Comparison of ENCODE assay signal across 8 cellular contexts in genomic region chr7:74083117-74083876, GRCh38. TPM values are rescaled to one million over a fixed set of nuclear protein-coding genes. Genes with fewer than 3 reads are reported as not detected.
A peak's percentile ranks its signal among the peaks of the same experiment; 100 is the strongest.
DNase-seq lines count a peak whose midpoint lies in the region; ATAC-seq and TF ChIP-seq lines count a peak whose summit lies in the region.

TSS of gene LIMK1 (plus strand) at chr7:74083804. CDS start at chr7:74083991, 187 bp downstream.

- no peaks in the 10 kb centered on the region for H3K9me3 Mint-ChIP-seq in nephron

- H3K27me3 ChIP-seq in KMS-11 (ENCODE audit: insufficient read depth, low read depth) (no peaks in the 10 kb centered on the region), RWPE2 (ENCODE audit: insufficient read depth, poor library complexity, severe bottlenecking) (no peaks in the 10 kb centered on the region)

- H3K4me1 ChIP-seq in KMS-11 (ENCODE audit: low read depth, poor library complexity, severe bottlenecking) = peaks cover 17% of the 10 kb centered on the region
- H3K4me1 ChIP-seq in RWPE2 (ENCODE audit: insufficient read depth, poor library complexity, severe bottlenecking) = peaks cover 10% of the 10 kb centered on the region

- H3K36me3 Mint-ChIP-seq in nephron (ENCODE audit: low read depth) = peaks cover 17% of the 10 kb centered on the region

- peak within 1 kb of the TSS; percentile 59 for H3K27ac ChIP-seq in KMS-11
- H3K27ac ChIP-seq in RWPE2 (ENCODE audit: poor library complexity, severe bottlenecking) = peak within 1 kb of the TSS; percentile 77

- peak within 1 kb of the TSS; percentile 100 for H3K4me2 ChIP-seq in KMS-11

- H3K4me3 ChIP-seq in KMS-11 (IDR thresholded peaks at IDR 0.05; ENCODE audit: insufficient read depth, low read depth, low read length) (no peak within 1 kb of the TSS), RWPE2 (ENCODE audit: severe bottlenecking) (peak within 1 kb of the TSS; percentile 44), fibroblast of the aortic adventitia (ENCODE audit: low read depth, low read length) (peak within 1 kb of the TSS; percentile 70)

- H3K4me3 Mint-ChIP-seq in nephron = peak within 1 kb of the TSS; percentile 88 to 89 (median 89)

- DNase-seq in DMS114 treated with DMSO at 0.1 percent for 48 hours (lab: John Stamatoyannopoulos, UW; ENCODE audit: unreplicated experiment) (peak; percentile 53), RWPE2 (ENCODE audit: low spot score) (no peak), fibroblast of the aortic adventitia (ENCODE audit: low read depth) (peak; percentile 66)
- peak; percentile 75 for DNase-seq in activated T-helper 9 cell treated with anti-CD3 and anti-CD28 coated beads, Interleukin-2, amount 50 U/mL, for 16 hours (ENCODE audit: low read depth)
- DNase-seq in stimulated activated naive CD4-positive, alpha-beta T cell treated with Interleukin-2 at 50 U/mL for 16 hours (lab: John Stamatoyannopoulos, UW) = peak; percentile 80

- no peak for TF ChIP-seq CTCF in KMS-11 (conservative IDR thresholded peaks at IDR 0.05; ENCODE audit: low read depth, low read length)
- TF ChIP-seq CTCF in RWPE2 (IDR thresholded peaks at IDR 0.05; ENCODE audit: poor library complexity, severe bottlenecking) = no peak
- TF ChIP-seq CTCF in fibroblast of the aortic adventitia (IDR thresholded peaks at IDR 0.05; ENCODE audit: insufficient read depth, low read length) = no peak
- TF ChIP-seq CTCF in nephron (IDR thresholded peaks at IDR 0.05; ENCODE audit: unreplicated experiment in 3 of 3) = no peak

- peak within 1 kb of the TSS; percentile 95 for H2AFZ ChIP-seq in KMS-11 (ENCODE audit: low read depth)

- H4K20me1 ChIP-seq in KMS-11 (ENCODE audit: insufficient read depth) = no peaks in the 10 kb centered on the region

- H3K9ac ChIP-seq in KMS-11 = peak within 1 kb of the TSS; percentile 91

- H3K36me3 ChIP-seq in KMS-11 (ENCODE audit: insufficient read depth) (no peaks in the 10 kb centered on the region; the same call in 1 of the 2 replicates), RWPE2 (ENCODE audit: low read depth) (peaks cover 27% of the 10 kb centered on the region)

- peaks cover 16% of the 10 kb centered on the region for H3K4me1 Mint-ChIP-seq in nephron

- H3K9me3 ChIP-seq in RWPE2 (ENCODE audit: severe bottlenecking) = no peaks in the 10 kb centered on the region

- H3K79me2 ChIP-seq in KMS-11 (ENCODE audit: insufficient read depth, low read depth) = no peaks in the 10 kb centered on the region

- H3K27ac Mint-ChIP-seq in nephron = peak within 1 kb of the TSS; percentile 68 to 97 (median 96)

- H3K27me3 Mint-ChIP-seq in nephron (ENCODE audit: low read depth) = peaks cover 5% of the 10 kb centered on the region

- peak; percentile 68 for ATAC-seq in GM21529 (IDR thresholded peaks at IDR 0.05; ENCODE audit: unreplicated experiment)
- ATAC-seq in RWPE2 (ENCODE audit: low read depth) = peak; percentile 26

RNA-seq across cellular contexts. Expression of gene LIMK1, which starts in this region (rescaled TPM):
- total RNA-seq in fibroblast of the aortic adventitia (ENCODE audit: low replicate concordance) = 30.3 and 48.3 TPM in 2 replicates
